Comparison of ENCODE assay signal across 23 cellular contexts in genomic region chr17:17609121-17609520, GRCh38. TPM values are rescaled to one million over a fixed set of nuclear protein-coding genes. Genes with fewer than 3 reads are reported as not detected.
DNase-seq lines count a peak whose midpoint lies in the region; ATAC-seq, FAIRE-seq and TF ChIP-seq lines count a peak whose summit lies in the region.
"Had no signal": no experiment of that assay in that cellular context is flagged by ENCODE, and none has a peak within 500 bp of the region (broad histone marks: within the 10 kb centered on the region; RNA-seq: fewer than 3 reads in every experiment).

No MANE protein-coding gene starts in this region.

- 100% methylated on average over 4 of the region's 4 CpGs for WGBS in prostate gland

- H3K9me3 ChIP-seq in prostate gland: no peaks in the 10 kb centered on the region
- H3K9me3 ChIP-seq: Peyer's patch, thyroid gland had no signal

- no peak for ATAC-seq in HG02870 (IDR thresholded peaks at IDR 0.05; ENCODE audit: unreplicated experiment)
- ATAC-seq in GM19463 (IDR thresholded peaks at IDR 0.05; ENCODE audit: unreplicated experiment): no peak
- ATAC-seq: activated naive CD4-positive, alpha-beta T cell treated with anti-CD3 and anti-CD28 coated beads, Interleukin-2, amount 50 U/mL, for 72 hours; stimulated activated naive B cell treated with anti-CD40 and anti-IgM and Interleukin-4, amounts not matched to agents 10 μg/mL and 1 μg/mL and 100 μg/mL, for 72 hours; T-cell had no signal

- TF ChIP-seq CTCF in prostate gland (IDR thresholded peaks at IDR 0.05): no peak

- TF ChIP-seq POLR2A in prostate gland (IDR thresholded peaks at IDR 0.05): no peak

- H3K4me1 ChIP-seq in prostate gland (replicated peaks): no peaks in the 10 kb centered on the region
- H3K4me1 ChIP-seq: Peyer's patch had no signal

- intact Hi-C loops in prostate gland (cut with DNase I): no loop called here

- no peaks in the 10 kb centered on the region for H3K27me3 ChIP-seq in prostate gland (replicated peaks; ENCODE audit: insufficient read depth)
- H3K27me3 ChIP-seq: dorsolateral prefrontal cortex, Peyer's patch, thyroid gland had no signal

- FAIRE-seq in HTR-8/SVneo (lab: Jason Lieb, UNC): peak; percentile 59
- FAIRE-seq: islet of Langerhans had no signal

- H3K27ac ChIP-seq in prostate gland: no peak overlapping the region
- H3K27ac ChIP-seq: dorsolateral prefrontal cortex, Peyer's patch, thyroid gland, VCaP had no signal

- DNase-seq in COLO668 (lab: John Stamatoyannopoulos, UW; ENCODE audit: unreplicated experiment) (peak; percentile 5), HTR-8/SVneo (ENCODE audit: insufficient read length, low spot score) (no peak), SK-N-DZ (ENCODE audit: low spot score) (peak; percentile 87), iPS-NIHi7 (ENCODE audit: extremely low spot score) (peak; percentile 50), NCI-H2081 (lab: John Stamatoyannopoulos, UW) (no peak), prostate gland (ENCODE audit: low spot score) (no peak)
- DNase-seq: activated CD4-positive, alpha-beta memory T cell treated with anti-CD3 and anti-CD28 coated beads, Interleukin-2, amount 10 ng/mL, durations not matched to agents 7 days and 5 days; activated T-cell treated with anti-CD3 and anti-CD28 coated beads, Interleukin-2, amount 50 U/mL, for 48 hours; dorsolateral prefrontal cortex; NCI-H1694; NCI-H510A treated with DMSO at 0.1 percent for 48 hours; Peyer's patch; retina; stimulated activated CD4-positive, alpha-beta T cell treated with anti-CD3 and anti-CD28 coated beads, Interleukin-15, amount 100 ng/mL, for 24 hours; stimulated activated naive B cell treated with anti-CD40 and anti-IgM and Interleukin-4, amounts not matched to agents 10 μg/mL and 1 μg/mL and 100 μg/mL, for 72 hours; T-cell; thyroid gland had no signal

- no peak overlapping the region for H3K4me3 ChIP-seq in prostate gland
- H3K4me3 ChIP-seq: dorsolateral prefrontal cortex, HAP-1, Peyer's patch, thyroid gland had no signal

- H3K36me3 ChIP-seq in prostate gland: no peaks in the 10 kb centered on the region
- H3K36me3 ChIP-seq: HAP-1, Peyer's patch, thyroid gland had no signal

RNA-seq across cellular contexts. Expression of gene PEMT, which starts 17.6 kb away (rescaled TPM):
- polyA plus RNA-seq in SK-N-DZ (2014; cell fraction: cytosol; rRNA removed): 78.8 and 95.5 TPM in 2 replicates
- polyA plus RNA-seq in SK-N-DZ (2014; cell fraction: nucleus; rRNA removed): 73.3 and 76.1 TPM in 2 replicates
- total RNA-seq in prostate gland: 100 to 1,000 TPM in 1 of 2 donors, 10 to 100 TPM in 1; 67.0 to 145 TPM

Comparison
In these comparisons a context has a peak if more than half of its experiments do, and no peak if none do; other contexts are left out.
1. DNase-seq: peak in COLO668 (single experiment), SK-N-DZ (single experiment) and iPS-NIHi7 (single experiment); none in HTR-8/SVneo (single experiment), NCI-H2081 (0 of 2) and prostate gland (single experiment).